In the genomic region with DNA sequence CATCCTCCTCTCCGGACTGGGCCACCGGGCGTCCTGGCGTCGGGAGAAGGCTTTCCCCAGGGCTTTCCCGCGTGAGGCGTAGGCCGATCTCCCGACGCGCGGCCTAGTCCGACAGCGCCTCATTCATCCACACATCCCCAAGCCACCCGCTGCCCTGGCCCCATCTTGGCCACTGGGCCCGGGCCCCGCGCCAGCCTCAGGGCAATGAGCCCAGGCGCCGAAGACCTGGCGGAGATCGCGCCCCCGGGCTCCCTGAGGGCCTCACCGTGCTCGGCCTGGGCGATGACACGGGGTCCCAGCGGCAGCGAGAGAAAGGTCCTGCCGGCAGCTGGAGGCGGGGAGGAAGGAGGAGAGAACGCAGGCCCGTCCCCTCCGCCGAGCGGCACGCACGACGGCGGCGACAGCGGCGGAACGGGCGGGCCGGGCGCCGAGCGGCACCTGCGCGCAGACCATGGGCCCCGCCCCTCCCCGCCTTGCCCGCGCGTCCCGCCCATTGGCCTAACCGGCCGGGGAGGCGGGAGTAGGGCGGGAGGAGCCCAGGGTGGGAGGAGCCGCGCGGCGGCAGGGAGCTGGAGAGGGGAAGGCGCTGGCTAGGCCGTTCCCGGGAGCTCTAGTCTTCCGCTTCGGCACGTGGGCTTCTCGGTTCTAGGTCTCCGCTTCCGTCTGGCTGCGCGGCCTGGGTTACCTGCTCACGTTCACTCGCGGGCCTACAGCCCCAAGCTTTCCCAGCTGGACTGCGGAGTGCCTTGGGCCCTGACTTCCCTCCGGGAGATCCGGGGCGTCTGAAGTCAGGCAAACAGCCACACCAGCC, we compare ENCODE assay signal across 8 cellular contexts. TPM values are rescaled to one million over a fixed set of nuclear protein-coding genes. Genes with fewer than 3 reads are reported as not detected.
DNase-seq lines count a peak whose midpoint lies in the region; ATAC-seq, FAIRE-seq and TF ChIP-seq lines count a peak whose summit lies in the region.

A gene (minus strand): TSS at position 346 of the 811 bp plus-strand sequence. CDS start 1,717 bp downstream, outside the sequence.

- no peaks in the 10 kb centered on the region for H3K36me3 ChIP-seq in ovary
- H3K36me3 ChIP-seq in thymus (ENCODE audit: control insufficient read depth, insufficient read depth) = no peaks in the 10 kb centered on the region

- 0 to 1% (median 0%) methylated on average over 76 to 85 of the region's 85 CpGs for WGBS in ovary, 3 donors
- WGBS in thymus = under 1% methylated on average over 85 of the region's 85 CpGs

- peak; percentile 98 for FAIRE-seq in GM12891 (lab: Jason Lieb, UNC)

- intact Hi-C loops in Right ventricle myocardium inferior (cut with DNase I) = loop anchor here (2.0 kb wide), 1 partner anchor 284 kb away; a partner anchor contains a TSS
- intact Hi-C loops in ovary (cut with DNase I) = no loop called here

- no peak for TF ChIP-seq CTCF in ovary (IDR thresholded peaks at IDR 0.05)

- H3K4me1 ChIP-seq in ovary (ENCODE audit: insufficient read depth) = peaks cover 1% of the 10 kb centered on the region
- peaks cover 12% of the 10 kb centered on the region for H3K4me1 ChIP-seq in thymus (ENCODE audit: control insufficient read depth, insufficient read depth, low read length)

- H3K4me3 ChIP-seq in ovary (peak within 1 kb of the TSS; percentile 56), thymus (ENCODE audit: low read length) (peak within 1 kb of the TSS; percentile 85)

- peak within 1 kb of the TSS; percentile 67 to 77 for H3K27ac ChIP-seq in ovary
- peak within 1 kb of the TSS; percentile 83 for H3K27ac ChIP-seq in thymus (ENCODE audit: low read depth)

- TF ChIP-seq EP300 in ovary (IDR thresholded peaks at IDR 0.05) = no peak

- TF ChIP-seq POLR2A in GM12891 (IDR thresholded peaks at IDR 0.05; ENCODE audit: low read depth, low read length) = peak; percentile 86
- TF ChIP-seq POLR2A in ovary (IDR thresholded peaks at IDR 0.05) = peak; percentile 66

- peak; percentile 97 for ATAC-seq in HG02798 (IDR thresholded peaks at IDR 0.05; ENCODE audit: poor library complexity, unreplicated experiment)
- peak; percentile 100 for ATAC-seq in Right ventricle myocardium inferior

- H3K9me3 ChIP-seq in ovary (no peaks in the 10 kb centered on the region), thymus (ENCODE audit: control insufficient read depth) (no peaks in the 10 kb centered on the region)

- H3K27me3 ChIP-seq in ovary (no peaks in the 10 kb centered on the region), thymus (ENCODE audit: control insufficient read depth, insufficient read depth) (no peaks in the 10 kb centered on the region)

- peak; percentile 95 for DNase-seq in GM12891 (ENCODE audit: insufficient read length, low spot score)
- peak; percentile 6 for DNase-seq in NCI-H1417 treated with DMSO at 0.1 percent for 48 hours (lab: John Stamatoyannopoulos, UW)
- peak; percentile 72 to 92 for DNase-seq in SW 1271 (lab: John Stamatoyannopoulos, UW)
- peak; percentile 95 for DNase-seq in activated naive CD8-positive, alpha-beta T cell treated with anti-CD3 and anti-CD28 coated beads, Interleukin-2, amount 50 U/mL, for 16 hours (ENCODE audit: low read depth, low spot score)
- peak; percentile 98 for DNase-seq in Right ventricle myocardium inferior (ENCODE audit: missing footprints)
- peak; percentile 90 to 94 (median 92) for DNase-seq in ovary

TF ChIP-seq in GM12891, 5 proteins besides CTCF, POLR2A, EP300 and RAD21:
- TF ChIP-seq SPI1 (IDR thresholded peaks at IDR 0.05; ENCODE audit: low read depth, low read length) = peak; percentile 35
- TF ChIP-seq PAX5 (IDR thresholded peaks at IDR 0.05; ENCODE audit: insufficient read depth, low read length, severe bottlenecking) = no peak
- TF ChIP-seq TAF1 (IDR thresholded peaks at IDR 0.05; ENCODE audit: low read depth, low read length) = no peak
- peak; percentile 82 for TF ChIP-seq POLR2AphosphoS5 (IDR thresholded peaks at IDR 0.05; ENCODE audit: low read depth, low read length)
- no peak for TF ChIP-seq POU2F2 (IDR thresholded peaks at IDR 0.05; ENCODE audit: low read depth, low read length)

RNA-seq across cellular contexts. Expression of the gene that starts here (rescaled TPM):
- 154 TPM for polyA plus RNA-seq in GM12891 (2012; ENCODE audit: low read depth, missing spikeins)
- total RNA-seq in Right ventricle myocardium inferior = 75.5 TPM
- total RNA-seq in ovary = 10 to 100 TPM; 25.6 to 54.3 (median 44.4) TPM
- 100 to 1,000 TPM in 1 of 2 donors, 10 to 100 TPM in 1; 46.1 to 127 TPM for polyA plus RNA-seq in ovary
- polyA plus RNA-seq in thymus = 83.3 TPM

Comparison
In these comparisons a context has a peak if more than half of its experiments do, and no peak if none do; other contexts are left out.
1. Peak in every context shown above with its lines: DNase-seq, ATAC-seq, H3K4me3 ChIP-seq and H3K27ac ChIP-seq.
2. DNase-seq: peak in every context shown above with its lines; median percentile 98 in Right ventricle myocardium inferior; 95 in GM12891; 95 in activated naive CD8-positive, alpha-beta T cell treated with anti-CD3 and anti-CD28 coated beads, Interleukin-2, amount 50 U/mL, for 16 hours; 92 in ovary; 82 in SW 1271; 6 in NCI-H1417 treated with DMSO at 0.1 percent for 48 hours.